Comparison of ENCODE assay signal across 24 cellular contexts in the genomic region with DNA sequence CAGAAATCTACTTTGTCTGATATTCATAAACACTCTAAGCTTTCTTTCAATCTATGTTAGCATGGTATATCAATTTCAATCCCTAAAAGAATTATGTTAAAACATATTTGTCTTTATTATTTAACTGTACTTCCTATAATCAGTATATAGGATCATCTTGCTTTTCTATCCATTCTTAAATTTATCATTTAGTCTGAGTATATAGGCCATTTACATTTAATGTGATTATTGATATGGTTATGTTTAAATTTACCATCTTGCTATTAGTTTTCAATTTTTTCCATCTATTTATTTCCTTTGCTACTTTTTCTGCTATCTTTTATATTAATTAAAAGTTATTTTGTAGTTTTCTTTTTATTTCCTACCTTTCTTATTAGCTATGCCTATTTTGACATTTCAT.
DNase-seq lines count a peak whose midpoint lies in the region; ATAC-seq, FAIRE-seq and TF ChIP-seq lines count a peak whose summit lies in the region.
"Had no signal": no experiment of that assay in that cellular context is flagged by ENCODE, and none has a peak within 500 bp of the region (broad histone marks: within the 10 kb centered on the region; RNA-seq: fewer than 3 reads in every experiment).

No MANE protein-coding gene starts in this region.

- H3K9me1 ChIP-seq in K562 (ENCODE audit: control insufficient read depth, insufficient read depth, low read length), result no peaks in the 10 kb centered on the region

- TF ChIP-seq RAD21 in K562 (CRISPR knock-in tag; conservative IDR thresholded peaks at IDR 0.05 in 1 of 2, IDR thresholded peaks at IDR 0.05 in 1 of 2), result no peak

- H3K27me3 ChIP-seq in K562 (ENCODE audit: control insufficient read depth in 2 of 2, insufficient read depth in 2 of 2, low read length in 2 of 2) (no peaks in the 10 kb centered on the region), right cardiac atrium (ENCODE audit: control insufficient read depth, insufficient read depth) (no peaks in the 10 kb centered on the region)
- H3K27me3 ChIP-seq: BLaER1 treated with 17β-estradiol and CSF1 and Interleukin-3, amounts not matched to agents 10 nM and 100 nM had no signal

- in situ Hi-C loops in K562 (cut with MboI), result no loop called here

- POLR2A ChIA-PET in HEK293 (lab: Yijun Ruan, JAX), result no interaction called here
- POLR2A ChIA-PET in K562 (lab: Yijun Ruan, JAX), result no interaction called here

- H3K4me2 ChIP-seq in K562 (ENCODE audit: insufficient read depth, low read length), result no peak overlapping the region
- H3K4me2 ChIP-seq: A549; BLaER1 treated with 17β-estradiol and CSF1 and Interleukin-3, amounts not matched to agents 10 nM and 100 nM had no signal

- no peaks in the 10 kb centered on the region for H4K20me1 ChIP-seq in K562 (replicated peaks; ENCODE audit: control insufficient read depth, insufficient read depth, low read length)
- H4K20me1 ChIP-seq: BLaER1 treated with 17β-estradiol and CSF1 and Interleukin-3, amounts not matched to agents 10 nM and 100 nM had no signal

- CTCF ChIA-PET in HEK293 (lab: Yijun Ruan, JAX), result no interaction called here
- CTCF ChIA-PET in K562 (lab: Yijun Ruan, JAX; ENCODE audit: low intra/inter-chr PET ratio), result no interaction called here

- TF ChIP-seq EP300 in K562 (IDR thresholded peaks at IDR 0.05; ENCODE audit: low read length), result no peak

- H3K79me2 ChIP-seq in K562 (ENCODE audit: control insufficient read depth, insufficient read depth, low read length), result no peaks in the 10 kb centered on the region

- intact Hi-C loops in K562 (cut with micrococcal nuclease) (no loop called here), kidney (cut with DNase I) (no loop called here), right cardiac atrium (cut with DNase I) (no loop called here)

- H3K9ac ChIP-seq in K562 (ENCODE audit: insufficient read depth in 1 of 2, low read depth in 2 of 2, low read length in 2 of 2) (no peak overlapping the region), kidney (ENCODE audit: low read length in 2 of 2) (no peak overlapping the region)
- H3K9ac ChIP-seq: BLaER1 treated with 17β-estradiol and CSF1 and Interleukin-3, amounts not matched to agents 10 nM and 100 nM had no signal

- BruUV-seq in K562 (replicated peaks; lab: Mats Ljungman, UMichigan), result no TSS peak

- H3K4me3 ChIP-seq in HEK293 (ENCODE audit: low read depth, low read length) (no peak overlapping the region), K562 (no peak overlapping the region), kidney (ENCODE audit: low read length in 2 of 2) (no peak overlapping the region), right cardiac atrium (ENCODE audit: low read length) (no peak overlapping the region)
- H3K4me3 ChIP-seq: A549; BLaER1 treated with 17β-estradiol and CSF1 and Interleukin-3, amounts not matched to agents 10 nM and 100 nM; GM12878 had no signal

- no peak overlapping the region for H2AFZ ChIP-seq in K562 (ENCODE audit: low read depth, low read length)

- ATAC-seq in K562 (no peak), GM18520 (IDR thresholded peaks at IDR 0.05; ENCODE audit: unreplicated experiment) (no peak), right cardiac atrium (no peak)
- ATAC-seq: A549, GM12878 had no signal

- TF ChIP-seq POLR2A in K562 (conservative IDR thresholded peaks at IDR 0.05), result no peak

- FAIRE-seq in K562 (lab: Jason Lieb, UNC) (no peak), kidney (lab: Jason Lieb, UNC) (peak; percentile 32)
- FAIRE-seq: GM12878, GM12892 had no signal

- H3K36me3 ChIP-seq in HEK293 (ENCODE audit: control insufficient read depth in 2 of 2, insufficient read depth in 1 of 2, low read length in 2 of 2), result no peaks in the 10 kb centered on the region
- H3K36me3 ChIP-seq in K562 (ENCODE audit: control insufficient read depth, insufficient read depth, low read length), result no peaks in the 10 kb centered on the region
- H3K36me3 ChIP-seq in kidney (ENCODE audit: control insufficient read depth in 1 of 2, insufficient read depth in 2 of 2, low read length in 2 of 2), result no peaks in the 10 kb centered on the region
- H3K36me3 ChIP-seq: BLaER1 treated with 17β-estradiol and CSF1 and Interleukin-3, amounts not matched to agents 10 nM and 100 nM had no signal

- DNase-seq in K562 (ENCODE audit: extremely low read depth in 1 of 4, low spot score in 3 of 4) (no peak), kidney (no peak), right cardiac atrium (no peak), CD1c-positive myeloid dendritic cell (ENCODE audit: extremely low spot score) (no peak)
- DNase-seq: AML-193; CD4-positive, alpha-beta memory T cell; CD4-positive, CD25-positive, alpha-beta regulatory T cell; CD8-positive, alpha-beta memory T cell; COR-L47; DMS 273 treated with DMSO at 0.1 percent for 48 hours; DMS153; DMS53; DMS79; DND-41; EL; GDM1 had no signal

- no peaks in the 10 kb centered on the region for H3K4me1 ChIP-seq in HEK293 (ENCODE audit: control insufficient read depth, insufficient read depth, low read length)
- H3K4me1 ChIP-seq in K562 (replicated peaks in 1 of 2; ENCODE audit: control insufficient read depth in 2 of 2, insufficient read depth in 2 of 2, low read length in 2 of 2), result no peaks in the 10 kb centered on the region; a peak in 1 of 5 replicates
- H3K4me1 ChIP-seq in kidney (ENCODE audit: control insufficient read depth in 1 of 2, insufficient read depth in 1 of 2, low read depth in 1 of 2, low read length in 2 of 2), result no peaks in the 10 kb centered on the region
- H3K4me1 ChIP-seq in right cardiac atrium (ENCODE audit: control insufficient read depth, insufficient read depth, low read length), result no peaks in the 10 kb centered on the region
- H3K4me1 ChIP-seq: A549; BLaER1 treated with 17β-estradiol and CSF1 and Interleukin-3, amounts not matched to agents 10 nM and 100 nM had no signal

- no peaks in the 10 kb centered on the region for H3K9me3 ChIP-seq in HEK293 (ENCODE audit: control insufficient read depth, insufficient read depth, low read depth, low read length)
- no peaks in the 10 kb centered on the region for H3K9me3 ChIP-seq in K562 (replicated peaks; ENCODE audit: control insufficient read depth, insufficient read depth, low read depth, low read length)
- no peaks in the 10 kb centered on the region for H3K9me3 ChIP-seq in kidney (ENCODE audit: control insufficient read depth in 1 of 2, low read length in 2 of 2)
- no peaks in the 10 kb centered on the region for H3K9me3 ChIP-seq in right cardiac atrium (ENCODE audit: control insufficient read depth, low read length)
- H3K9me3 ChIP-seq: A549; BLaER1 treated with 17β-estradiol and CSF1 and Interleukin-3, amounts not matched to agents 10 nM and 100 nM had no signal

- TF ChIP-seq CTCF in HEK293 (tag by site-specific recombination; IDR thresholded peaks at IDR 0.05) (no peak), K562 (IDR thresholded peaks at IDR 0.05 in 2 of 3, conservative IDR thresholded peaks at IDR 0.05 in 1 of 3; ENCODE audit: insufficient read depth in 2 of 3, low read depth in 1 of 3, low read length in 3 of 3) (no peak), kidney (IDR thresholded peaks at IDR 0.05; ENCODE audit: borderline replicate concordance, extremely low read depth, insufficient read depth) (no peak)

- H3K27ac ChIP-seq in HEK293 (ENCODE audit: extremely low read depth, low read depth, low read length) (no peak overlapping the region), K562 (ENCODE audit: extremely low read depth, low read depth, low read length) (no peak overlapping the region), kidney (ENCODE audit: low read depth in 2 of 2, low read length in 2 of 2) (no peak overlapping the region), right cardiac atrium (ENCODE audit: low read length) (no peak overlapping the region)
- H3K27ac ChIP-seq: 22Rv1; A549; BLaER1 treated with 17β-estradiol and CSF1 and Interleukin-3, amounts not matched to agents 10 nM and 100 nM; C4-2B had no signal

TF ChIP-seq in HEK293, 187 proteins besides CTCF, POLR2A, EP300 and RAD21:
- TF ChIP-seq ZNF211 (tag by site-specific recombination; IDR thresholded peaks at IDR 0.05; ENCODE audit: low read depth), result 0 out of 2 replicates have a peak, but pooled peaks have one; percentile 16
- TF ChIP-seq, protein P1, sequence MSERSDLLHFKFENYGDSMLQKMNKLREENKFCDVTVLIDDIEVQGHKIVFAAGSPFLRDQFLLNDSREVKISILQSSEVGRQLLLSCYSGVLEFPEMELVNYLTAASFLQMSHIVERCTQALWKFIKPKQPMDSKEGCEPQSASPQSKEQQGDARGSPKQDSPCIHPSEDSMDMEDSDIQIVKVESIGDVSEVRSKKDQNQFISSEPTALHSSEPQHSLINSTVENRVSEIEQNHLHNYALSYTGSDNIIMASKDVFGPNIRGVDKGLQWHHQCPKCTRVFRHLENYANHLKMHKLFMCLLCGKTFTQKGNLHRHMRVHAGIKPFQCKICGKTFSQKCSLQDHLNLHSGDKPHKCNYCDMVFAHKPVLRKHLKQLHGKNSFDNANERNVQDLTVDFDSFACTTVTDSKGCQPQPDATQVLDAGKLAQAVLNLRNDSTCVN (tag by site-specific recombination; optimal IDR thresholded peaks at IDR 0.05), result no peak

TF ChIP-seq in K562, 482 proteins besides CTCF, POLR2A, EP300 and RAD21:
- TF ChIP-seq ZNF507 (tag; conservative IDR thresholded peaks at IDR 0.05), result peak; percentile 96
- TF ChIP-seq ZNF232 (CRISPR knock-in tag; IDR thresholded peaks at IDR 0.05), result no peak
TF ChIP-seq in K562: peak in this region for 1.
